Comparison of ENCODE assay signal across 17 cellular contexts in genomic region chr5:74055446-74056097, GRCh38.
DNase-seq lines count a peak whose midpoint lies in the region; ATAC-seq and TF ChIP-seq lines count a peak whose summit lies in the region.
"Had no signal": no experiment of that assay in that cellular context is flagged by ENCODE, and none has a peak within 500 bp of the region (broad histone marks: within the 10 kb centered on the region; RNA-seq: fewer than 3 reads in every experiment).

No MANE protein-coding gene starts in this region.

- H3K4me3 ChIP-seq in colonic mucosa (no peak overlapping the region), right atrium auricular region (no peak overlapping the region)
- H3K4me3 ChIP-seq: suprapubic skin had no signal

- H3K27me3 ChIP-seq in colonic mucosa (no peaks in the 10 kb centered on the region), right atrium auricular region (no peaks in the 10 kb centered on the region)
- H3K27me3 ChIP-seq: suprapubic skin had no signal

- DNase-seq in DMS 273 treated with DMSO at 0.1 percent for 48 hours (lab: John Stamatoyannopoulos, UW) = peak; percentile 99
- peak; percentile 93 for DNase-seq in NCI-H1694 (lab: John Stamatoyannopoulos, UW)
- DNase-seq in NCI-H82 treated with DMSO at 0.1 percent for 48 hours (lab: John Stamatoyannopoulos, UW; ENCODE audit: unreplicated experiment) = peak; percentile 97
- no peak for DNase-seq in natural killer cell treated with Interleukin-12 subunit alpha and Interleukin-12 subunit beta and Interleukin-15 and Interleukin-18, amount 100 ng/mL, for 72 hours (ENCODE audit: low spot score)
- DNase-seq in cerebellar cortex (ENCODE audit: low spot score) = no peak
- DNase-seq in colonic mucosa = no peak
- no peak for DNase-seq in right atrium auricular region (ENCODE audit: low spot score)
- DNase-seq: activated CD4-positive, alpha-beta T cell treated with anti-CD3 and anti-CD28 coated beads for 1 hour; activated gamma-delta T cell treated with Interleukin-2 at 50 U/mL for 16 hours; kidney glomerular epithelial cell; OCI-M1; stimulated activated CD4-positive, alpha-beta T cell treated with anti-CD3 and anti-CD28 coated beads, Interleukin-4, amount 100 ng/mL, for 24 hours; stimulated activated CD8-positive, alpha-beta memory T cell treated with anti-CD3 and anti-CD28 coated beads, Interleukin-4, amount 100 ng/mL, for 48 hours; T-helper 9 cell had no signal

- peak; percentile 56 to 65 for ATAC-seq in natural killer cell treated with Interleukin-12 subunit alpha and Interleukin-12 subunit beta and Interleukin-15 and Interleukin-18, amount 100 ng/mL, for 72 hours
- no peak for ATAC-seq in HG02870 (IDR thresholded peaks at IDR 0.05; ENCODE audit: unreplicated experiment)

- H3K4me1 Mint-ChIP-seq in natural killer cell treated with Interleukin-12 subunit alpha and Interleukin-12 subunit beta and Interleukin-15 and Interleukin-18, amount 100 ng/mL, for 72 hours (ENCODE audit: low read depth in 2 of 2) = peaks cover 4 to 5% of the 10 kb centered on the region in 2 donors

- H3K4me1 ChIP-seq in colonic mucosa (no peaks in the 10 kb centered on the region), right atrium auricular region (peaks cover 0 to 16% of the 10 kb centered on the region in 2 donors)
- H3K4me1 ChIP-seq: parathyroid adenoma, suprapubic skin had no signal

- H3K27me3 Mint-ChIP-seq in natural killer cell treated with Interleukin-12 subunit alpha and Interleukin-12 subunit beta and Interleukin-15 and Interleukin-18, amount 100 ng/mL, for 72 hours = peaks cover 9 to 10% of the 10 kb centered on the region in 2 donors

- H3K4me3 Mint-ChIP-seq in natural killer cell treated with Interleukin-12 subunit alpha and Interleukin-12 subunit beta and Interleukin-15 and Interleukin-18, amount 100 ng/mL, for 72 hours = peak overlapping the region; percentile 54

- H3K36me3 ChIP-seq in colonic mucosa (no peaks in the 10 kb centered on the region), right atrium auricular region (no peaks in the 10 kb centered on the region)
- H3K36me3 ChIP-seq: suprapubic skin had no signal

- intact Hi-C loops in colonic mucosa (cut with DNase I) = loop anchor here (5.0 kb wide), 1 partner anchor 592 kb away; no protein-coding TSS in a partner anchor

- peak overlapping the region; percentile 42 to 48 for H3K27ac Mint-ChIP-seq in natural killer cell treated with Interleukin-12 subunit alpha and Interleukin-12 subunit beta and Interleukin-15 and Interleukin-18, amount 100 ng/mL, for 72 hours

- H3K27ac ChIP-seq in colonic mucosa (no peak overlapping the region), right atrium auricular region (no peak overlapping the region)
- H3K27ac ChIP-seq: parathyroid adenoma, suprapubic skin had no signal

- H3K9me3 ChIP-seq in colonic mucosa (no peaks in the 10 kb centered on the region), right atrium auricular region (no peaks in the 10 kb centered on the region)
- H3K9me3 ChIP-seq: suprapubic skin had no signal

- TF ChIP-seq CTCF in colonic mucosa (IDR thresholded peaks at IDR 0.05) (no peak), right atrium auricular region (IDR thresholded peaks at IDR 0.05) (no peak)

- no peaks in the 10 kb centered on the region for H3K9me3 Mint-ChIP-seq in natural killer cell treated with Interleukin-12 subunit alpha and Interleukin-12 subunit beta and Interleukin-15 and Interleukin-18, amount 100 ng/mL, for 72 hours

- H3K36me3 Mint-ChIP-seq in natural killer cell treated with Interleukin-12 subunit alpha and Interleukin-12 subunit beta and Interleukin-15 and Interleukin-18, amount 100 ng/mL, for 72 hours = no peaks in the 10 kb centered on the region

- H3K9ac ChIP-seq in colonic mucosa (ENCODE audit: low read depth in 2 of 2, low read length in 2 of 2) = no peak overlapping the region
- H3K9ac ChIP-seq: parathyroid adenoma had no signal

Comparison
In these comparisons a context has a peak if more than half of its experiments do, and no peak if none do; other contexts are left out.
1. DNase-seq: peak in DMS 273 treated with DMSO at 0.1 percent for 48 hours (single experiment), NCI-H1694 (single experiment) and NCI-H82 treated with DMSO at 0.1 percent for 48 hours (single experiment); none in natural killer cell treated with Interleukin-12 subunit alpha and Interleukin-12 subunit beta and Interleukin-15 and Interleukin-18, amount 100 ng/mL, for 72 hours (single experiment), cerebellar cortex (single experiment), colonic mucosa (single experiment) and right atrium auricular region (single experiment).